ENCODE assay signal across 1 cellular context in genomic region chr4:139278956-139279722, GRCh38.
TF ChIP-seq lines count a peak whose summit lies in the region.

No MANE protein-coding gene starts in this region.

TF ChIP-seq in WTC11, 78 proteins besides CTCF, POLR2A, EP300 and RAD21 (continued from another document):
- TF ChIP-seq HMGXB4 (CRISPR knock-in tag; IDR thresholded peaks at IDR 0.05) (no peak), ESRRA (CRISPR knock-in tag; IDR thresholded peaks at IDR 0.05; ENCODE audit: borderline replicate concordance) (no peak), NFE2L1 (CRISPR knock-in tag; IDR thresholded peaks at IDR 0.05) (no peak), FOXP1 (CRISPR knock-in tag; IDR thresholded peaks at IDR 0.05; ENCODE audit: borderline replicate concordance) (no peak), ATF6 (CRISPR knock-in tag; IDR thresholded peaks at IDR 0.05) (no peak), ZMAT4 (CRISPR knock-in tag; IDR thresholded peaks at IDR 0.05) (no peak), ARID4B (CRISPR knock-in tag; IDR thresholded peaks at IDR 0.05; ENCODE audit: borderline replicate concordance) (no peak), JAZF1 (CRISPR knock-in tag; IDR thresholded peaks at IDR 0.05) (no peak), SMAD4 (CRISPR knock-in tag; IDR thresholded peaks at IDR 0.05) (no peak), SP1 (CRISPR knock-in tag; conservative IDR thresholded peaks at IDR 0.05) (no peak)
TF ChIP-seq in WTC11: peak in this region for 0.
